In genomic region chr5:112415552-112415951, GRCh38 we compare ENCODE assay signal across 1 cellular context.
TF ChIP-seq lines count a peak whose summit lies in the region.

No MANE protein-coding gene starts in this region.

TF ChIP-seq in K562, 482 proteins besides CTCF, POLR2A, EP300 and RAD21 (continued from another document):
- TF ChIP-seq, protein P1, sequence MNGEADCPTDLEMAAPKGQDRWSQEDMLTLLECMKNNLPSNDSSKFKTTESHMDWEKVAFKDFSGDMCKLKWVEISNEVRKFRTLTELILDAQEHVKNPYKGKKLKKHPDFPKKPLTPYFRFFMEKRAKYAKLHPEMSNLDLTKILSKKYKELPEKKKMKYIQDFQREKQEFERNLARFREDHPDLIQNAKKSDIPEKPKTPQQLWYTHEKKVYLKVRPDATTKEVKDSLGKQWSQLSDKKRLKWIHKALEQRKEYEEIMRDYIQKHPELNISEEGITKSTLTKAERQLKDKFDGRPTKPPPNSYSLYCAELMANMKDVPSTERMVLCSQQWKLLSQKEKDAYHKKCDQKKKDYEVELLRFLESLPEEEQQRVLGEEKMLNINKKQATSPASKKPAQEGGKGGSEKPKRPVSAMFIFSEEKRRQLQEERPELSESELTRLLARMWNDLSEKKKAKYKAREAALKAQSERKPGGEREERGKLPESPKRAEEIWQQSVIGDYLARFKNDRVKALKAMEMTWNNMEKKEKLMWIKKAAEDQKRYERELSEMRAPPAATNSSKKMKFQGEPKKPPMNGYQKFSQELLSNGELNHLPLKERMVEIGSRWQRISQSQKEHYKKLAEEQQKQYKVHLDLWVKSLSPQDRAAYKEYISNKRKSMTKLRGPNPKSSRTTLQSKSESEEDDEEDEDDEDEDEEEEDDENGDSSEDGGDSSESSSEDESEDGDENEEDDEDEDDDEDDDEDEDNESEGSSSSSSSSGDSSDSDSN (IDR thresholded peaks at IDR 0.05; ENCODE audit: borderline replicate concordance in 1 of 2, low read depth in 2 of 2, low read length in 2 of 2): no peak
- TF ChIP-seq ZNF780A (CRISPR knock-in tag; IDR thresholded peaks at IDR 0.05) (no peak), ADNP (tag; IDR thresholded peaks at IDR 0.05) (no peak), MGA (IDR thresholded peaks at IDR 0.05) (no peak), FIP1L1 (IDR thresholded peaks at IDR 0.05; ENCODE audit: low read depth, low read length, poor library complexity, severe bottlenecking) (no peak), ETV6 (IDR thresholded peaks at IDR 0.05; ENCODE audit: borderline replicate concordance in 1 of 2, low read depth in 2 of 2, low read length in 1 of 2) (no peak), ETV6 (CRISPR knock-in tag; IDR thresholded peaks at IDR 0.05; ENCODE audit: borderline replicate concordance) (no peak), TSC22D4 (tag; IDR thresholded peaks at IDR 0.05) (no peak), SMARCB1 (IDR thresholded peaks at IDR 0.05; ENCODE audit: insufficient read length, low read depth) (no peak)
- TF ChIP-seq, protein P2, sequence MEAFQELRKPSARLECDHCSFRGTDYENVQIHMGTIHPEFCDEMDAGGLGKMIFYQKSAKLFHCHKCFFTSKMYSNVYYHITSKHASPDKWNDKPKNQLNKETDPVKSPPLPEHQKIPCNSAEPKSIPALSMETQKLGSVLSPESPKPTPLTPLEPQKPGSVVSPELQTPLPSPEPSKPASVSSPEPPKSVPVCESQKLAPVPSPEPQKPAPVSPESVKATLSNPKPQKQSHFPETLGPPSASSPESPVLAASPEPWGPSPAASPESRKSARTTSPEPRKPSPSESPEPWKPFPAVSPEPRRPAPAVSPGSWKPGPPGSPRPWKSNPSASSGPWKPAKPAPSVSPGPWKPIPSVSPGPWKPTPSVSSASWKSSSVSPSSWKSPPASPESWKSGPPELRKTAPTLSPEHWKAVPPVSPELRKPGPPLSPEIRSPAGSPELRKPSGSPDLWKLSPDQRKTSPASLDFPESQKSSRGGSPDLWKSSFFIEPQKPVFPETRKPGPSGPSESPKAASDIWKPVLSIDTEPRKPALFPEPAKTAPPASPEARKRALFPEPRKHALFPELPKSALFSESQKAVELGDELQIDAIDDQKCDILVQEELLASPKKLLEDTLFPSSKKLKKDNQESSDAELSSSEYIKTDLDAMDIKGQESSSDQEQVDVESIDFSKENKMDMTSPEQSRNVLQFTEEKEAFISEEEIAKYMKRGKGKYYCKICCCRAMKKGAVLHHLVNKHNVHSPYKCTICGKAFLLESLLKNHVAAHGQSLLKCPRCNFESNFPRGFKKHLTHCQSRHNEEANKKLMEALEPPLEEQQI (IDR thresholded peaks at IDR 0.05): no peak
- TF ChIP-seq, protein P3, sequence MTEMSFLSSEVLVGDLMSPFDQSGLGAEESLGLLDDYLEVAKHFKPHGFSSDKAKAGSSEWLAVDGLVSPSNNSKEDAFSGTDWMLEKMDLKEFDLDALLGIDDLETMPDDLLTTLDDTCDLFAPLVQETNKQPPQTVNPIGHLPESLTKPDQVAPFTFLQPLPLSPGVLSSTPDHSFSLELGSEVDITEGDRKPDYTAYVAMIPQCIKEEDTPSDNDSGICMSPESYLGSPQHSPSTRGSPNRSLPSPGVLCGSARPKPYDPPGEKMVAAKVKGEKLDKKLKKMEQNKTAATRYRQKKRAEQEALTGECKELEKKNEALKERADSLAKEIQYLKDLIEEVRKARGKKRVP (CRISPR knock-in tag; IDR thresholded peaks at IDR 0.05): no peak
- TF ChIP-seq, protein P4, sequence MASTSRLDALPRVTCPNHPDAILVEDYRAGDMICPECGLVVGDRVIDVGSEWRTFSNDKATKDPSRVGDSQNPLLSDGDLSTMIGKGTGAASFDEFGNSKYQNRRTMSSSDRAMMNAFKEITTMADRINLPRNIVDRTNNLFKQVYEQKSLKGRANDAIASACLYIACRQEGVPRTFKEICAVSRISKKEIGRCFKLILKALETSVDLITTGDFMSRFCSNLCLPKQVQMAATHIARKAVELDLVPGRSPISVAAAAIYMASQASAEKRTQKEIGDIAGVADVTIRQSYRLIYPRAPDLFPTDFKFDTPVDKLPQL (IDR thresholded peaks at IDR 0.05; ENCODE audit: extremely low read depth, insufficient read length): no peak
